1 cellular context compared by ENCODE assay signal in the genomic region with DNA sequence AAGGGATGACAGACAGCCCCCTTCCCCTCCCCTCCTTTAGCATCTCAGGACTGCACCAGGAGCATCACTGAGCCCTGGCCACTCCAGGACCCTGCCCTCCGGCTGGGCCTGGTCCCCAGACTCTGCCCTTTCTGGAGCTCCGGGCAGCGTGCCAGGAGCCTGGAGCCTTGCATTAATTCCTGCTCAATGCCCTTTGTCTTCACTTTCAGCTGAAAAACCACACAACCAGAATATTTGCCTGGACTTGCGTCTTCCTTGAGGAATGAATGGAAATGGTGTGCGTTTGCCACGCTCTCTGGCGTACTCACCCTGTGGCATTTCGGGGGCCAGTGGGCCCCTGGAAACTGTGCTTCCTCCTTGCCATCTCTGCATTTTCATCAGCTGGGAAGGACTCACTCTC.
TF ChIP-seq lines count a peak whose summit lies in the region.

No MANE protein-coding gene starts in this region.

TF ChIP-seq in endothelial cell of umbilical vein, 7 proteins besides CTCF, POLR2A, EP300 and RAD21 (continued from another document):
- TF ChIP-seq GATA2 (IDR thresholded peaks at IDR 0.05; ENCODE audit: insufficient read depth, insufficient read length, low read depth, low read length) (no peak), EZH2 (IDR thresholded peaks at IDR 0.05; ENCODE audit: borderline replicate concordance, low read depth, low read length, severe bottlenecking) (no peak), MAX (IDR thresholded peaks at IDR 0.05; ENCODE audit: insufficient read depth, insufficient read length) (no peak), FOS (IDR thresholded peaks at IDR 0.05; ENCODE audit: borderline replicate concordance, insufficient read depth, low read length) (no peak), MYC (IDR thresholded peaks at IDR 0.05; ENCODE audit: low read depth, low read length) (no peak), JUN (IDR thresholded peaks at IDR 0.05; ENCODE audit: borderline replicate concordance, insufficient read depth, insufficient read length, low read depth) (no peak)
